In the genomic region with DNA sequence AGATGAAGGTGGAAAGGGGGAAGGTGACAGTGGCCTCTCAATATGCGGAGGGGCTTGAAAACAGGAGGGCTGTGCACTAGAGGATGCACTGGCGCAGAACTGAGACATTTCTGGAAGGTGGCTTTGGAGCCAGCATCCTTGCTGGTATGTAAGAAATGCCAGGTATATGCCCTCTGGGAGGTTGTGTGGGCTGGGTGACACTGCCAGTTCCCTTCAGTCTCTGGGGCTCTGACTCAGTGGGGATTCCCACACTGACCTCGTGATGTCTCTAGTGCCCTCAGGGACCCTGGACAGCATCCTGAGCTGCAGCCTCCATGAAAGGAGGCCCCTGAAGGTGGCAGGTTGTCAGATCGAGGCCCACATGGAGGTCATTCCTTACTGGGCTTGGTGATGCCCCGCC, we compare ENCODE assay signal across 19 cellular contexts.
"Had no signal": no experiment of that assay in that cellular context is flagged by ENCODE, and none has a peak within 500 bp of the region (broad histone marks: within the 10 kb centered on the region; RNA-seq: fewer than 3 reads in every experiment).

No MANE protein-coding gene starts in this region.

- DNase-seq: activated CD4-positive, alpha-beta T cell treated with anti-CD3 and anti-CD28 coated beads for 36 hours; activated CD8-positive, alpha-beta memory T cell treated with anti-CD3 and anti-CD28 coated beads, Interleukin-2, amount 50 U/mL, for 48 hours; activated gamma-delta T cell treated with Interleukin-2 at 50 U/mL for 16 hours; activated naive CD8-positive, alpha-beta T cell treated with anti-CD3 and anti-CD28 coated beads, Interleukin-2, amount 10 ng/mL, durations not matched to agents 7 days and 5 days; activated T-cell treated with anti-CD3 and anti-CD28 coated beads, Interleukin-2, amount 50 U/mL, for 72 hours; anterior cingulate cortex; effector CD8-positive, alpha-beta T cell; foreskin melanocyte; heart left ventricle; immature natural killer cell; left cardiac atrium; midbrain; pancreas; stimulated activated CD4-positive, alpha-beta T cell treated with anti-CD3 and anti-CD28 coated beads, Interleukin-2, amount 100 ng/mL, for 48 hours; stimulated activated naive CD4-positive, alpha-beta T cell; substantia nigra had no signal

- FAIRE-seq: endothelial cell of umbilical vein, pancreas had no signal

- H3K36me3 ChIP-seq: pancreas had no signal

- H3K9me3 ChIP-seq: pancreas had no signal

- H3K4me3 ChIP-seq: heart left ventricle, lung, pancreas, tibial nerve had no signal

- H3K27ac ChIP-seq: heart left ventricle, pancreas, tibial nerve had no signal

- ATAC-seq: activated CD4-positive, alpha-beta T cell treated with anti-CD3 and anti-CD28 coated beads for 36 hours; activated T-cell treated with anti-CD3 and anti-CD28 coated beads, Interleukin-2, amount 50 U/mL, for 72 hours; heart left ventricle; left cardiac atrium had no signal

- H3K27me3 ChIP-seq: heart left ventricle, pancreas, tibial nerve had no signal
